In the genomic region with DNA sequence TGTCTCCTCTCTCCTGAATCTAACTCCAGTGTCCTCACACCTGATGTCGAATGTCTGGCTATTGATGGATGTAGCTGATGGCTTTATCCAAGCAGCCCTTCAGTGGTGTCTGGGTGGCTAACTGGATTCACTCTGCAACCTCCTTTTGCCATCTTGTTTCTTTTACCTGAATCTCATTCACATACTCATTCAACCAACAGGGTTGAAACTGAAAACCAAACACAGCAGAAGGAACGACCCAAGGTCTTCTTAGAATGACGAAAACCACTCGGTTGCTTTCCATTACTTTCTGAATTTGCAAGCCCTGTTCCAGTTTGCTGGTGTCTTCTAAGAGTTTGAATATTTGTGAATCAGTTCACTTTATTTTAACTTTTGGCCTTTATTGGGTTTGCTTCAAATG, we compare ENCODE assay signal across 20 cellular contexts.
"Had no signal": no experiment of that assay in that cellular context is flagged by ENCODE, and none has a peak within 500 bp of the region (broad histone marks: within the 10 kb centered on the region; RNA-seq: fewer than 3 reads in every experiment).

No MANE protein-coding gene starts in this region.

- DNase-seq: activated CD4-positive, alpha-beta memory T cell treated with anti-CD3 and anti-CD28 coated beads for 36 hours; activated CD4-positive, alpha-beta T cell treated with anti-CD3 and anti-CD28 coated beads, Interleukin-2, amount 10 ng/mL, durations not matched to agents 7 days and 5 days; activated CD4-positive, CD25-positive, alpha-beta regulatory T cell; activated CD8-positive, alpha-beta memory T cell treated with anti-CD3 and anti-CD28 coated beads for 24 hours; activated gamma-delta T cell; activated naive CD4-positive, alpha-beta T cell treated with anti-CD3 and anti-CD28 coated beads for 36 hours; activated T-cell treated with anti-CD3 and anti-CD28 coated beads for 4 hours; activated T-cell treated with anti-CD3 and anti-CD28 coated beads, Interleukin-2, amount 50 U/mL, for 48 hours; MG63; MV-4-11; NCI-H1436 treated with DMSO at 0.1 percent for 48 hours; NCI-H187 treated with DMSO at 0.1 percent for 48 hours; NCI-H2081 treated with DMSO at 0.1 percent for 48 hours; NCI-H446; NCI-H524; SHP77 treated with DMSO at 0.1 percent for 48 hours; T-helper 17 cell; T-helper 9 cell had no signal

- H3K4me1 Mint-ChIP-seq: activated CD4-positive, alpha-beta T cell treated with anti-CD3 and anti-CD28 coated beads, Interleukin-2, amount 10 ng/mL, durations not matched to agents 7 days and 5 days; activated T-helper 17 cell treated with anti-CD3 and anti-CD28 coated beads, Interleukin-2, amount 50 U/mL, for 72 hours; T-helper 17 cell had no signal

- H3K9me3 ChIP-seq: MG63 had no signal

- H3K4me3 Mint-ChIP-seq: activated CD4-positive, alpha-beta memory T cell treated with anti-CD3 and anti-CD28 coated beads for 36 hours; activated CD4-positive, alpha-beta T cell treated with anti-CD3 and anti-CD28 coated beads, Interleukin-2, amount 10 ng/mL, durations not matched to agents 7 days and 5 days; activated naive CD4-positive, alpha-beta T cell treated with anti-CD3 and anti-CD28 coated beads for 36 hours; activated naive CD8-positive, alpha-beta T cell; activated T-helper 17 cell treated with anti-CD3 and anti-CD28 coated beads, Interleukin-2, amount 50 U/mL, for 72 hours; T-helper 17 cell had no signal

- H3K4me3 ChIP-seq: MG63 had no signal

- H3K36me3 ChIP-seq: MG63 had no signal

- H3K27me3 Mint-ChIP-seq: activated CD4-positive, alpha-beta memory T cell treated with anti-CD3 and anti-CD28 coated beads for 36 hours; activated CD4-positive, alpha-beta T cell treated with anti-CD3 and anti-CD28 coated beads, Interleukin-2, amount 10 ng/mL, durations not matched to agents 7 days and 5 days; activated naive CD8-positive, alpha-beta T cell; activated T-helper 17 cell treated with anti-CD3 and anti-CD28 coated beads, Interleukin-2, amount 50 U/mL, for 72 hours; T-helper 17 cell had no signal

- H3K36me3 Mint-ChIP-seq: activated CD4-positive, alpha-beta memory T cell treated with anti-CD3 and anti-CD28 coated beads for 36 hours; activated naive CD8-positive, alpha-beta T cell had no signal

- H3K27ac Mint-ChIP-seq: activated CD4-positive, alpha-beta memory T cell treated with anti-CD3 and anti-CD28 coated beads for 36 hours; activated CD4-positive, alpha-beta T cell treated with anti-CD3 and anti-CD28 coated beads, Interleukin-2, amount 10 ng/mL, durations not matched to agents 7 days and 5 days; activated naive CD4-positive, alpha-beta T cell treated with anti-CD3 and anti-CD28 coated beads for 36 hours; activated naive CD8-positive, alpha-beta T cell; activated T-helper 17 cell treated with anti-CD3 and anti-CD28 coated beads, Interleukin-2, amount 50 U/mL, for 72 hours; T-helper 17 cell had no signal
